ENCODE assay signal across 8 cellular contexts in genomic region chr22:36506637-36507517, GRCh38. TPM values are rescaled to one million over a fixed set of nuclear protein-coding genes. Genes with fewer than 3 reads are reported as not detected.
DNase-seq lines count a peak whose midpoint lies in the region; ATAC-seq and TF ChIP-seq lines count a peak whose summit lies in the region.

Gene FOXRED2, minus strand, starts transcription at chr22:36507040. Its CDS starts 618 bp downstream, at chr22:36506422.

- no TSS peak for BruUV-seq in Calu3 (replicated peaks; lab: Mats Ljungman, UMichigan)

- H3K4me2 ChIP-seq in Karpas-422 (ENCODE audit: low read depth, low read length, poor library complexity, severe bottlenecking) = peak within 1 kb of the TSS; percentile 59

- intact Hi-C loops in Calu3 (cut with micrococcal nuclease; ENCODE audit: unreplicated experiment) = no loop called here
- intact Hi-C loops in activated T-helper 1 cell treated with anti-CD3 and anti-CD28 coated beads, Interleukin-12 subunit alpha, Interleukin-12 subunit beta, Interleukin-2, Interleukin-4 antibody, amounts not matched to agents 30 ng/mL and 10 ng/mL and 1 ng/mL, durations not matched to agents 14 hours and 24 hours and 36 hours (cut with micrococcal nuclease) = loop anchor here (1.0 to 2.0 kb wide), 5 partner anchors 22 to 269 kb away; partner anchors contain the start of genes APOL2, EIF3D and IFT27

- H3K36me3 ChIP-seq in Karpas-422 (ENCODE audit: insufficient read depth, low read length) = peaks cover 13% of the 10 kb centered on the region

- H3K4me3 Mint-ChIP-seq in Calu3 (ENCODE audit: low read depth, unreplicated experiment) = peak within 1 kb of the TSS; percentile 78
- H3K4me3 Mint-ChIP-seq in activated T-helper 1 cell treated with anti-CD3 and anti-CD28 coated beads, Interleukin-12 subunit alpha, Interleukin-12 subunit beta, Interleukin-2, Interleukin-4 antibody, amounts not matched to agents 30 ng/mL and 10 ng/mL and 1 ng/mL, durations not matched to agents 14 hours and 24 hours and 36 hours = peak within 1 kb of the TSS; percentile 74
- H3K4me3 Mint-ChIP-seq in naive thymus-derived CD8-positive, alpha-beta T cell = peak within 1 kb of the TSS; percentile 67 to 85 (median 80)

- peak within 1 kb of the TSS; percentile 68 for H3K27ac Mint-ChIP-seq in Calu3 (ENCODE audit: unreplicated experiment)
- no peak within 1 kb of the TSS for H3K27ac Mint-ChIP-seq in activated T-helper 1 cell treated with anti-CD3 and anti-CD28 coated beads, Interleukin-12 subunit alpha, Interleukin-12 subunit beta, Interleukin-2, Interleukin-4 antibody, amounts not matched to agents 30 ng/mL and 10 ng/mL and 1 ng/mL, durations not matched to agents 14 hours and 24 hours and 36 hours
- peak within 1 kb of the TSS; percentile 14 to 92 (median 78) for H3K27ac Mint-ChIP-seq in naive thymus-derived CD8-positive, alpha-beta T cell

- POLR2A ChIA-PET in naive thymus-derived CD8-positive, alpha-beta T cell (lab: Charles Lee) = interaction anchor here (0.7 to 3.2 kb wide), 17 partner anchors 9 to 383 kb away, joined by 3 to 30 read pairs (median 4); partner anchors contain the start of genes EIF3D, MYH9 and TXN2

- no peaks in the 10 kb centered on the region for H3K27me3 Mint-ChIP-seq in Calu3 (ENCODE audit: unreplicated experiment)
- H3K27me3 Mint-ChIP-seq in activated T-helper 1 cell treated with anti-CD3 and anti-CD28 coated beads, Interleukin-12 subunit alpha, Interleukin-12 subunit beta, Interleukin-2, Interleukin-4 antibody, amounts not matched to agents 30 ng/mL and 10 ng/mL and 1 ng/mL, durations not matched to agents 14 hours and 24 hours and 36 hours (ENCODE audit: insufficient read depth) = no peaks in the 10 kb centered on the region
- no peaks in the 10 kb centered on the region for H3K27me3 Mint-ChIP-seq in naive thymus-derived CD8-positive, alpha-beta T cell

- H4K20me1 ChIP-seq in Karpas-422 (ENCODE audit: insufficient read depth, low read depth, low read length) = peaks cover 5% of the 10 kb centered on the region; the same call in 1 of the 2 replicates

- no peak within 1 kb of the TSS for H2AFZ ChIP-seq in Karpas-422 (ENCODE audit: low read length)

- no peak within 1 kb of the TSS for H3K27ac ChIP-seq in Karpas-422 (ENCODE audit: low read length)

- peak; percentile 93 for DNase-seq in Calu3
- DNase-seq in Karpas-422 = peak; percentile 93
- DNase-seq in RPMI7951 (ENCODE audit: low read depth) = peak; percentile 79
- peak; percentile 92 for DNase-seq in activated T-helper 1 cell treated with anti-CD3 and anti-CD28 coated beads, Interleukin-12 subunit alpha, Interleukin-12 subunit beta, Interleukin-2, Interleukin-4 antibody, amounts not matched to agents 30 ng/mL and 10 ng/mL and 1 ng/mL, durations not matched to agents 14 hours and 24 hours and 36 hours (ENCODE audit: low spot score)
- peak; percentile 74 for DNase-seq in fibroblast of mammary gland (ENCODE audit: low read depth)
- peak; percentile 84 to 93 (median 90) for DNase-seq in naive thymus-derived CD8-positive, alpha-beta T cell
- peak; percentile 79 to 90 (median 84) for DNase-seq in stimulated activated naive CD4-positive, alpha-beta T cell (lab: John Stamatoyannopoulos, UW)

- 0 out of 2 replicates have a peak, but pooled peaks cover 3% of the 10 kb centered on the region for H3K79me2 ChIP-seq in Karpas-422 (ENCODE audit: low read length)

- H3K9ac ChIP-seq in Karpas-422 (ENCODE audit: low read length) = peak within 1 kb of the TSS; percentile 54

- peaks cover 9% of the 10 kb centered on the region for H3K4me1 Mint-ChIP-seq in Calu3 (ENCODE audit: low read depth, unreplicated experiment)
- H3K4me1 Mint-ChIP-seq in activated T-helper 1 cell treated with anti-CD3 and anti-CD28 coated beads, Interleukin-12 subunit alpha, Interleukin-12 subunit beta, Interleukin-2, Interleukin-4 antibody, amounts not matched to agents 30 ng/mL and 10 ng/mL and 1 ng/mL, durations not matched to agents 14 hours and 24 hours and 36 hours (ENCODE audit: low read depth) = peaks cover 19% of the 10 kb centered on the region
- H3K4me1 Mint-ChIP-seq in naive thymus-derived CD8-positive, alpha-beta T cell = peaks cover 13 to 31% (median 19%) of the 10 kb centered on the region in 4 donors

- H3K27me3 ChIP-seq in Karpas-422 (ENCODE audit: low read length) = no peaks in the 10 kb centered on the region

- no peaks in the 10 kb centered on the region for H3K9me2 ChIP-seq in Karpas-422 (replicated peaks; ENCODE audit: insufficient read depth, low read length)

- CTCF ChIA-PET in Calu3 (lab: Charles Lee) = interaction anchor here (0.7 to 1.0 kb wide), 2 partner anchors 10 to 275 kb away, joined by 3 read pairs; no protein-coding TSS in a partner anchor

- ATAC-seq in GM21528 (IDR thresholded peaks at IDR 0.05; ENCODE audit: low FRiP score, unreplicated experiment) = peak; percentile 70
- ATAC-seq in naive thymus-derived CD8-positive, alpha-beta T cell = peak; percentile 94 to 95

- H3K36me3 Mint-ChIP-seq in Calu3 (ENCODE audit: insufficient read depth, unreplicated experiment) = peaks cover 66% of the 10 kb centered on the region
- peaks cover 15% of the 10 kb centered on the region for H3K36me3 Mint-ChIP-seq in activated T-helper 1 cell treated with anti-CD3 and anti-CD28 coated beads, Interleukin-12 subunit alpha, Interleukin-12 subunit beta, Interleukin-2, Interleukin-4 antibody, amounts not matched to agents 30 ng/mL and 10 ng/mL and 1 ng/mL, durations not matched to agents 14 hours and 24 hours and 36 hours (ENCODE audit: low read depth)
- peaks cover 0 to 30% (median 16%) of the 10 kb centered on the region in 3 donors for H3K36me3 Mint-ChIP-seq in naive thymus-derived CD8-positive, alpha-beta T cell

- TF ChIP-seq CTCF in Calu3 (IDR thresholded peaks at IDR 0.05; ENCODE audit: unreplicated experiment) (no peak), fibroblast of mammary gland (conservative IDR thresholded peaks at IDR 0.05; ENCODE audit: control insufficient read depth, insufficient read depth, low read depth, low read length) (no peak)

- peaks cover 2% of the 10 kb centered on the region for H3K9me3 Mint-ChIP-seq in Calu3 (ENCODE audit: low read depth, unreplicated experiment)
- no peaks in the 10 kb centered on the region for H3K9me3 Mint-ChIP-seq in activated T-helper 1 cell treated with anti-CD3 and anti-CD28 coated beads, Interleukin-12 subunit alpha, Interleukin-12 subunit beta, Interleukin-2, Interleukin-4 antibody, amounts not matched to agents 30 ng/mL and 10 ng/mL and 1 ng/mL, durations not matched to agents 14 hours and 24 hours and 36 hours
- H3K9me3 Mint-ChIP-seq in naive thymus-derived CD8-positive, alpha-beta T cell = no peaks in the 10 kb centered on the region

- no peaks in the 10 kb centered on the region for H3K9me3 ChIP-seq in Karpas-422 (ENCODE audit: low read length)

- H3K4me3 ChIP-seq in Karpas-422 (ENCODE audit: low read length) = peak within 1 kb of the TSS; percentile 62
- peak within 1 kb of the TSS; percentile 40 for H3K4me3 ChIP-seq in fibroblast of mammary gland (ENCODE audit: control insufficient read depth, low read depth, low read length)

- H3K4me1 ChIP-seq in Karpas-422 (ENCODE audit: low read length) = peaks cover 16% of the 10 kb centered on the region

RNA-seq across cellular contexts. Expression of gene FOXRED2, which starts in this region (rescaled TPM):
- total RNA-seq in Calu3 (2022) = 27.9 and 29.4 TPM in 2 replicates
- 4.8 and 9.9 TPM in 2 replicates for total RNA-seq in Karpas-422 (2014; rRNA removed; shearing (Covaris generic); ENCODE audit: low replicate concordance)
- total RNA-seq in RPMI7951 (2014; rRNA removed; shearing (Covaris generic)) = 12.0 and 12.6 TPM in 2 replicates
- total RNA-seq in activated T-helper 1 cell treated with anti-CD3 and anti-CD28 coated beads, Interleukin-12 subunit alpha, Interleukin-12 subunit beta, Interleukin-2, Interleukin-4 antibody, amounts not matched to agents 30 ng/mL and 10 ng/mL and 1 ng/mL, durations not matched to agents 14 hours and 24 hours and 36 hours = 22.3 and 25.0 TPM in 2 replicates
- 1 to 10 TPM; 6.7 to 6.8 TPM for total RNA-seq in naive thymus-derived CD8-positive, alpha-beta T cell
- polyA plus RNA-seq in naive thymus-derived CD8-positive, alpha-beta T cell = 1 to 10 TPM; 1.8 to 6.8 (median 3.9) TPM
